ENCODE assay signal across 9 cellular contexts in genomic region chr15:80093854-80094418, GRCh38. TPM values are rescaled to one million over a fixed set of nuclear protein-coding genes. Genes with fewer than 3 reads are reported as not detected.
DNase-seq lines count a peak whose midpoint lies in the region; ATAC-seq lines count a peak whose summit lies in the region.
"Had no signal": no experiment of that assay in that cellular context is flagged by ENCODE, and none has a peak within 500 bp of the region (broad histone marks: within the 10 kb centered on the region; RNA-seq: fewer than 3 reads in every experiment).

No MANE protein-coding gene starts in this region.

- DNase-seq in activated naive CD4-positive, alpha-beta T cell treated with Interleukin-2 at 50 U/mL for 16 hours = no peak
- no peak for DNase-seq in activated T-cell treated with anti-CD3 and anti-CD28 coated beads, Interleukin-2, amount 50 U/mL, for 72 hours
- DNase-seq in islet precursor cell (peak; percentile 58), ureter (ENCODE audit: low spot score) (peak; percentile 55)
- DNase-seq in natural killer cell treated with Interleukin-12 subunit alpha and Interleukin-12 subunit beta and Interleukin-15 and Interleukin-18, amount 100 ng/mL, for 72 hours (ENCODE audit: low spot score) = no peak
- DNase-seq in activated T-helper 1 cell treated with anti-CD3 and anti-CD28 coated beads, Interleukin-12 subunit alpha, Interleukin-12 subunit beta, Interleukin-2, Interleukin-4 antibody, amounts not matched to agents 30 ng/mL and 10 ng/mL and 1 ng/mL, durations not matched to agents 14 hours and 24 hours and 36 hours (ENCODE audit: low spot score) = no peak
- DNase-seq: DMS153 had no signal

- no peaks in the 10 kb centered on the region for H3K27me3 Mint-ChIP-seq in activated naive CD4-positive, alpha-beta T cell treated with anti-CD3 and anti-CD28 coated beads, Interleukin-2, amount 50 U/mL, for 24 hours
- no peaks in the 10 kb centered on the region for H3K27me3 Mint-ChIP-seq in activated T-cell treated with anti-CD3 and anti-CD28 coated beads, Interleukin-2, amount 50 U/mL, for 72 hours (ENCODE audit: low read depth)
- no peaks in the 10 kb centered on the region for H3K27me3 Mint-ChIP-seq in natural killer cell treated with Interleukin-12 subunit alpha and Interleukin-12 subunit beta and Interleukin-15 and Interleukin-18, amount 100 ng/mL, for 72 hours
- H3K27me3 Mint-ChIP-seq in activated T-helper 1 cell treated with anti-CD3 and anti-CD28 coated beads, Interleukin-12 subunit alpha, Interleukin-12 subunit beta, Interleukin-2, Interleukin-4 antibody, amounts not matched to agents 30 ng/mL and 10 ng/mL and 1 ng/mL, durations not matched to agents 14 hours and 24 hours and 36 hours (ENCODE audit: insufficient read depth) = no peaks in the 10 kb centered on the region

- peaks cover 7% of the 10 kb centered on the region for H3K36me3 Mint-ChIP-seq in activated naive CD4-positive, alpha-beta T cell treated with anti-CD3 and anti-CD28 coated beads, Interleukin-2, amount 50 U/mL, for 24 hours
- peaks cover 0 to under 1% of the 10 kb centered on the region in 2 donors for H3K36me3 Mint-ChIP-seq in activated T-cell treated with anti-CD3 and anti-CD28 coated beads, Interleukin-2, amount 50 U/mL, for 72 hours (ENCODE audit: insufficient read depth in 2 of 2)
- H3K36me3 Mint-ChIP-seq in natural killer cell treated with Interleukin-12 subunit alpha and Interleukin-12 subunit beta and Interleukin-15 and Interleukin-18, amount 100 ng/mL, for 72 hours = no peaks in the 10 kb centered on the region
- peaks cover under 1% of the 10 kb centered on the region for H3K36me3 Mint-ChIP-seq in activated T-helper 1 cell treated with anti-CD3 and anti-CD28 coated beads, Interleukin-12 subunit alpha, Interleukin-12 subunit beta, Interleukin-2, Interleukin-4 antibody, amounts not matched to agents 30 ng/mL and 10 ng/mL and 1 ng/mL, durations not matched to agents 14 hours and 24 hours and 36 hours (ENCODE audit: low read depth)

- H3K4me1 Mint-ChIP-seq in activated naive CD4-positive, alpha-beta T cell treated with anti-CD3 and anti-CD28 coated beads, Interleukin-2, amount 50 U/mL, for 24 hours = peaks cover 55% of the 10 kb centered on the region
- peaks cover 51% of the 10 kb centered on the region for H3K4me1 Mint-ChIP-seq in activated T-cell treated with anti-CD3 and anti-CD28 coated beads, Interleukin-2, amount 50 U/mL, for 72 hours (ENCODE audit: low read depth)
- peaks cover 19 to 25% of the 10 kb centered on the region in 2 donors for H3K4me1 Mint-ChIP-seq in natural killer cell treated with Interleukin-12 subunit alpha and Interleukin-12 subunit beta and Interleukin-15 and Interleukin-18, amount 100 ng/mL, for 72 hours (ENCODE audit: low read depth in 2 of 2)
- H3K4me1 Mint-ChIP-seq in activated T-helper 1 cell treated with anti-CD3 and anti-CD28 coated beads, Interleukin-12 subunit alpha, Interleukin-12 subunit beta, Interleukin-2, Interleukin-4 antibody, amounts not matched to agents 30 ng/mL and 10 ng/mL and 1 ng/mL, durations not matched to agents 14 hours and 24 hours and 36 hours (ENCODE audit: low read depth) = peaks cover 19% of the 10 kb centered on the region

- intact Hi-C loops in activated T-helper 1 cell treated with anti-CD3 and anti-CD28 coated beads, Interleukin-12 subunit alpha, Interleukin-12 subunit beta, Interleukin-2, Interleukin-4 antibody, amounts not matched to agents 30 ng/mL and 10 ng/mL and 1 ng/mL, durations not matched to agents 14 hours and 24 hours and 36 hours (cut with micrococcal nuclease) = no loop called here

- H3K9me3 Mint-ChIP-seq in activated naive CD4-positive, alpha-beta T cell treated with anti-CD3 and anti-CD28 coated beads, Interleukin-2, amount 50 U/mL, for 24 hours = no peaks in the 10 kb centered on the region
- H3K9me3 Mint-ChIP-seq in activated T-cell treated with anti-CD3 and anti-CD28 coated beads, Interleukin-2, amount 50 U/mL, for 72 hours = no peaks in the 10 kb centered on the region
- no peaks in the 10 kb centered on the region for H3K9me3 Mint-ChIP-seq in natural killer cell treated with Interleukin-12 subunit alpha and Interleukin-12 subunit beta and Interleukin-15 and Interleukin-18, amount 100 ng/mL, for 72 hours
- no peaks in the 10 kb centered on the region for H3K9me3 Mint-ChIP-seq in activated T-helper 1 cell treated with anti-CD3 and anti-CD28 coated beads, Interleukin-12 subunit alpha, Interleukin-12 subunit beta, Interleukin-2, Interleukin-4 antibody, amounts not matched to agents 30 ng/mL and 10 ng/mL and 1 ng/mL, durations not matched to agents 14 hours and 24 hours and 36 hours

- H3K27ac Mint-ChIP-seq in activated naive CD4-positive, alpha-beta T cell treated with anti-CD3 and anti-CD28 coated beads, Interleukin-2, amount 50 U/mL, for 24 hours = peak overlapping the region; percentile 84
- no peak overlapping the region for H3K27ac Mint-ChIP-seq in activated T-cell treated with anti-CD3 and anti-CD28 coated beads, Interleukin-2, amount 50 U/mL, for 72 hours
- H3K27ac Mint-ChIP-seq in natural killer cell treated with Interleukin-12 subunit alpha and Interleukin-12 subunit beta and Interleukin-15 and Interleukin-18, amount 100 ng/mL, for 72 hours = no peak overlapping the region
- H3K27ac Mint-ChIP-seq in activated T-helper 1 cell treated with anti-CD3 and anti-CD28 coated beads, Interleukin-12 subunit alpha, Interleukin-12 subunit beta, Interleukin-2, Interleukin-4 antibody, amounts not matched to agents 30 ng/mL and 10 ng/mL and 1 ng/mL, durations not matched to agents 14 hours and 24 hours and 36 hours = no peak overlapping the region

- peak; percentile 32 to 44 for ATAC-seq in activated T-cell treated with anti-CD3 and anti-CD28 coated beads, Interleukin-2, amount 50 U/mL, for 72 hours (replicated peaks in 1 of 2)
- no peak for ATAC-seq in GM18909 (IDR thresholded peaks at IDR 0.05; ENCODE audit: poor library complexity, unreplicated experiment)
- no peak for ATAC-seq in natural killer cell treated with Interleukin-12 subunit alpha and Interleukin-12 subunit beta and Interleukin-15 and Interleukin-18, amount 100 ng/mL, for 72 hours

- H3K4me3 Mint-ChIP-seq in activated naive CD4-positive, alpha-beta T cell treated with anti-CD3 and anti-CD28 coated beads, Interleukin-2, amount 50 U/mL, for 24 hours = peak overlapping the region; percentile 62
- no peak overlapping the region for H3K4me3 Mint-ChIP-seq in activated T-cell treated with anti-CD3 and anti-CD28 coated beads, Interleukin-2, amount 50 U/mL, for 72 hours
- no peak overlapping the region for H3K4me3 Mint-ChIP-seq in natural killer cell treated with Interleukin-12 subunit alpha and Interleukin-12 subunit beta and Interleukin-15 and Interleukin-18, amount 100 ng/mL, for 72 hours
- H3K4me3 Mint-ChIP-seq in activated T-helper 1 cell treated with anti-CD3 and anti-CD28 coated beads, Interleukin-12 subunit alpha, Interleukin-12 subunit beta, Interleukin-2, Interleukin-4 antibody, amounts not matched to agents 30 ng/mL and 10 ng/mL and 1 ng/mL, durations not matched to agents 14 hours and 24 hours and 36 hours = no peak overlapping the region

RNA-seq across cellular contexts. Expression of gene ZFAND6, which starts 34.5 kb away (rescaled TPM):
- total RNA-seq in activated T-cell treated with anti-CD3 and anti-CD28 coated beads, Interleukin-2, amount 50 U/mL, for 72 hours = 10 to 100 TPM; 43.9 to 44.1 TPM
- 99.5 TPM for total RNA-seq in ureter
- 10 to 100 TPM; 39.3 to 46.6 TPM for total RNA-seq in natural killer cell treated with Interleukin-12 subunit alpha and Interleukin-12 subunit beta and Interleukin-15 and Interleukin-18, amount 100 ng/mL, for 72 hours
- 43.3 and 50.3 TPM in 2 replicates for total RNA-seq in activated T-helper 1 cell treated with anti-CD3 and anti-CD28 coated beads, Interleukin-12 subunit alpha, Interleukin-12 subunit beta, Interleukin-2, Interleukin-4 antibody, amounts not matched to agents 30 ng/mL and 10 ng/mL and 1 ng/mL, durations not matched to agents 14 hours and 24 hours and 36 hours

RNA-seq across cellular contexts. Expression of gene FAH, which starts 58.9 kb away (rescaled TPM):
- 10 to 100 TPM; 66.3 to 74.3 TPM for total RNA-seq in activated T-cell treated with anti-CD3 and anti-CD28 coated beads, Interleukin-2, amount 50 U/mL, for 72 hours
- total RNA-seq in ureter = 34.9 TPM
- total RNA-seq in natural killer cell treated with Interleukin-12 subunit alpha and Interleukin-12 subunit beta and Interleukin-15 and Interleukin-18, amount 100 ng/mL, for 72 hours = 100 to 1,000 TPM in 1 of 2 donors, 10 to 100 TPM in 1; 63.6 to 103 TPM
- total RNA-seq in activated T-helper 1 cell treated with anti-CD3 and anti-CD28 coated beads, Interleukin-12 subunit alpha, Interleukin-12 subunit beta, Interleukin-2, Interleukin-4 antibody, amounts not matched to agents 30 ng/mL and 10 ng/mL and 1 ng/mL, durations not matched to agents 14 hours and 24 hours and 36 hours = 78.8 and 81.4 TPM in 2 replicates

Comparison
In these comparisons a context has a peak if more than half of its experiments do, and no peak if none do; other contexts are left out.
1. DNase-seq: peak in islet precursor cell (single experiment) and ureter (single experiment); none in activated naive CD4-positive, alpha-beta T cell treated with Interleukin-2 at 50 U/mL for 16 hours (single experiment), activated T-cell treated with anti-CD3 and anti-CD28 coated beads, Interleukin-2, amount 50 U/mL, for 72 hours (0 of 2), natural killer cell treated with Interleukin-12 subunit alpha and Interleukin-12 subunit beta and Interleukin-15 and Interleukin-18, amount 100 ng/mL, for 72 hours (single experiment) and activated T-helper 1 cell treated with anti-CD3 and anti-CD28 coated beads, Interleukin-12 subunit alpha, Interleukin-12 subunit beta, Interleukin-2, Interleukin-4 antibody, amounts not matched to agents 30 ng/mL and 10 ng/mL and 1 ng/mL, durations not matched to agents 14 hours and 24 hours and 36 hours (single experiment).
2. ATAC-seq: peak in activated T-cell treated with anti-CD3 and anti-CD28 coated beads, Interleukin-2, amount 50 U/mL, for 72 hours (2 of 2); none in GM18909 (single experiment) and natural killer cell treated with Interleukin-12 subunit alpha and Interleukin-12 subunit beta and Interleukin-15 and Interleukin-18, amount 100 ng/mL, for 72 hours (0 of 2).